23 cellular contexts compared by ENCODE assay signal in the genomic region with DNA sequence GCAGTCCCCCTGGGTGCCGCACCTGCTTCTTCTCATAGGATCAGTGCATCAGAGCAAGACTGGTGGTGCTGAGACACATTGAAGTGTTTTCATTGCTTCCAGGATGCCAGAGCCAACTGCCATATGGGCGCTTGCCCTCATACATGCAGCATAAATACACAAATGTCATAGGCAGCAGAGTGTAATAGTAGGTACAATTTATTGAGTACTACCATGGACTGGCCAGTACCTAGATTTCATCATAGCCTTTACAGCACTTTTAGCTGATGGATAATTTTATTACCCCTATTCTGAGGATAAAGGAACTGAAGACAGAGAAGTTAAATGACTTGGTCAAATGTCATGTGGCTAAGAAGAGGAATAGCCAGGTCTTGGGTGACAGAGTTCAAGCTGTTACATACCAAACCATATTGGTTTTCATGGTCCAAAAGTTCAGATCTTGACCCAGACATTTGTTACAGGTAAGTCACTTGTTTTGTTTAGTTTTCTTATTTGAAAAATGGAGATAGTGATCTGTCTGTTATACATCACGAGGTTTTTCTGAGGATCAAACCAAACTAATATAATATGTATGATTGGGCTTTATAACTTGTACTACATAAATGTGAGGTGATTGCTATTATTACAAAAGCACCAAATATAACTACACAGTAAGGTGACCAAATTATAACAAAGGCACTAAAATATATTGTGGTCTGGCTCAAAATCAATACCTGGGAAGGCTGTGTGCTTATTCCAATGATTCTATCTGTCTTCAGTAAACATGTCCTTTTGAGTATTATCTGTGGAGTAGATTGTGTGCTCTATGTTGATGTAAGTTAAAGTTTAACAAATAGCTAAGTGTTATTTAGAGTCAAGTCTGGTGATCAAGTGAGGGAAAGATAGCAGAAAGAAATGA.
"Had no signal": no experiment of that assay in that cellular context is flagged by ENCODE, and none has a peak within 500 bp of the region (broad histone marks: within the 10 kb centered on the region; RNA-seq: fewer than 3 reads in every experiment).

No MANE protein-coding gene starts in this region.

- H3K36me3 ChIP-seq: colonic mucosa, spleen, stomach, thoracic aorta had no signal

- ATAC-seq: foreskin keratinocyte; left colon; naive thymus-derived CD4-positive, alpha-beta T cell; psoas muscle; sciatic nerve had no signal

- FAIRE-seq: endothelial cell of umbilical vein, urothelium cell line had no signal

- H3K4me3 ChIP-seq: colonic mucosa, psoas muscle, spleen, stomach, thoracic aorta had no signal

- DNase-seq: colonic mucosa; dermis blood vessel endothelial cell; endodermal cell; erythroblast; foreskin keratinocyte; left colon; mammary epithelial cell; naive thymus-derived CD4-positive, alpha-beta T cell; nephron progenitor cell; psoas muscle; retina; spleen; stimulated activated CD4-positive, alpha-beta T cell treated with anti-CD3 and anti-CD28 coated beads, Interleukin-15, amount 100 ng/mL, for 24 hours; stimulated activated CD4-positive, alpha-beta T cell treated with anti-CD3 and anti-CD28 coated beads, Interleukin-1b, Interleukin-23, amount 100 ng/mL, for 48 hours; stimulated activated CD4-positive, alpha-beta T cell treated with anti-CD3 and anti-CD28 coated beads, Interleukin-4, amount 100 ng/mL, for 4 hours; stimulated activated naive CD4-positive, alpha-beta T cell; stomach; trophoblast cell had no signal

- H3K4me1 ChIP-seq: colonic mucosa, foreskin keratinocyte, psoas muscle, spleen, stomach had no signal

- H3K27me3 ChIP-seq: colonic mucosa, foreskin keratinocyte, spleen, stomach had no signal

- H3K79me2 ChIP-seq: parathyroid adenoma had no signal

- H3K9me3 ChIP-seq: colonic mucosa, psoas muscle, spleen, stomach, thoracic aorta had no signal

- H3K27ac ChIP-seq: colonic mucosa, foreskin keratinocyte, parathyroid adenoma, psoas muscle, spleen, stomach, thoracic aorta had no signal

- H3K9ac ChIP-seq: parathyroid adenoma had no signal

- H2AFZ ChIP-seq: parathyroid adenoma had no signal
